In the genomic region with DNA sequence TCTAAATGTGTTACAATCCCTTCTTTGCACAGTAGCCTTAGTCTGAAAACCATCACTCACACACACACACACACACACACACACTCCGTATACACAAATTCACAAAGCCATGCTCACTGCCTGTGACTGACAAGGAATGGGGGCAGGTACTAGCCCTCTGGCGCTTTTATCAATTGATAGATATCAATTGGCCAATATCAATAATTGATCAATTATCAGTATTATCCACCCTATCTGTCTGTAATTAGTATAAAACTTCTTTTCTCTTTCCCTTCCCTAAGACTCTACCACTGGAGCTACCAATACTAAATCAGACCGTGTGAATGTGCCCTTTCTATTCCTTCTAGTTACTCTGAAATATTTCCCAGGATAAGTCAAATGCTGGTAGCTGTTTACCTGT, we compare ENCODE assay signal across 16 cellular contexts. TPM values are rescaled to one million over a fixed set of nuclear protein-coding genes. Genes with fewer than 3 reads are reported as not detected.
A peak's percentile ranks its signal among the peaks of the same experiment; 100 is the strongest.
DNase-seq lines count a peak whose midpoint lies in the region; ATAC-seq and TF ChIP-seq lines count a peak whose summit lies in the region.
"Had no signal": no experiment of that assay in that cellular context is flagged by ENCODE, and none has a peak within 500 bp of the region (broad histone marks: within the 10 kb centered on the region; RNA-seq: fewer than 3 reads in every experiment).

No MANE protein-coding gene starts in this region.

- H3K4me3 ChIP-seq in spleen: peak overlapping the region in 2 of 8 donors; percentile 19 to 91
- H3K4me3 ChIP-seq: adrenal gland, thyroid gland had no signal

- no peaks in the 10 kb centered on the region for H3K9me3 Mint-ChIP-seq in activated CD4-positive, alpha-beta T cell treated with anti-CD3 and anti-CD28 coated beads for 36 hours (ENCODE audit: low read depth)
- H3K9me3 Mint-ChIP-seq in osteocyte (ENCODE audit: unreplicated experiment): no peaks in the 10 kb centered on the region

- TF ChIP-seq POLR2A in spleen (IDR thresholded peaks at IDR 0.05): no peak

- no peaks in the 10 kb centered on the region for H3K27me3 ChIP-seq in spleen (replicated peaks in 1 of 7)
- H3K27me3 ChIP-seq: adrenal gland, pancreas, thyroid gland had no signal

- no peak for ATAC-seq in activated CD4-positive, alpha-beta T cell treated with anti-CD3 and anti-CD28 coated beads for 36 hours
- ATAC-seq: HCT116, lower lobe of right lung, pancreas had no signal

- POLR2A ChIA-PET in activated CD4-positive, alpha-beta T cell treated with anti-CD3 and anti-CD28 coated beads for 36 hours (lab: Charles Lee): no interaction called here

- H3K27ac ChIP-seq in spleen: peak overlapping the region in 1 of 8 donors; percentile 96

- 78 to 89% (median 82%) methylated on average over 3 of the region's 3 CpGs for WGBS in spleen, 5 donors

- H3K4me1 Mint-ChIP-seq in activated CD4-positive, alpha-beta T cell treated with anti-CD3 and anti-CD28 coated beads for 36 hours: peaks cover 50% of the 10 kb centered on the region
- H3K4me1 Mint-ChIP-seq in osteocyte (ENCODE audit: unreplicated experiment): peaks cover 44% of the 10 kb centered on the region

- CTCF ChIA-PET in activated CD4-positive, alpha-beta T cell treated with anti-CD3 and anti-CD28 coated beads for 36 hours (lab: Charles Lee): interaction anchor here (0.5 kb wide), 1 partner anchor 332 kb away, joined by 3 read pairs; no protein-coding TSS in a partner anchor

- DNase-seq in activated CD4-positive, alpha-beta T cell treated with anti-CD3 and anti-CD28 coated beads for 36 hours: no peak
- DNase-seq in activated CD4-positive, alpha-beta T cell treated with anti-CD3 and anti-CD28 coated beads for 48 hours: no peak
- peak; percentile 7 for DNase-seq in NCI-H69 (lab: John Stamatoyannopoulos, UW)
- DNase-seq in cerebellar cortex (ENCODE audit: low spot score): peak; percentile 13
- DNase-seq in osteocyte (ENCODE audit: extremely low spot score, unreplicated experiment): no peak
- no peak for DNase-seq in spleen
- no peak for DNase-seq in OCI-M1 (lab: John Stamatoyannopoulos, UW)
- no peak for DNase-seq in GM19238 (ENCODE audit: insufficient read length, low spot score)
- DNase-seq: adrenal gland, lower lobe of right lung, NCI-H2029 treated with DMSO at 0.1 percent for 48 hours, NCI-H526 treated with DMSO at 0.1 percent for 48 hours, pancreas, thyroid gland had no signal

- intact Hi-C loops in activated CD4-positive, alpha-beta T cell treated with anti-CD3 and anti-CD28 coated beads for 36 hours (cut with DNase I, micrococcal nuclease): no loop called here
- intact Hi-C loops in spleen (cut with DNase I; ENCODE audit: low total_unique reads): no loop called here

- no peaks in the 10 kb centered on the region for H3K36me3 Mint-ChIP-seq in activated CD4-positive, alpha-beta T cell treated with anti-CD3 and anti-CD28 coated beads for 36 hours (ENCODE audit: low read depth)
- no peaks in the 10 kb centered on the region for H3K36me3 Mint-ChIP-seq in osteocyte (ENCODE audit: unreplicated experiment)

- peak overlapping the region; percentile 77 for H3K4me3 Mint-ChIP-seq in activated CD4-positive, alpha-beta T cell treated with anti-CD3 and anti-CD28 coated beads for 36 hours
- peak overlapping the region; percentile 73 for H3K4me3 Mint-ChIP-seq in osteocyte (ENCODE audit: unreplicated experiment)

- H3K36me3 ChIP-seq in spleen: no peaks in the 10 kb centered on the region
- H3K36me3 ChIP-seq: adrenal gland, lower lobe of right lung, pancreas, thyroid gland had no signal

- H3K4me1 ChIP-seq in spleen: peaks cover 29 to 74% (median 65%) of the 10 kb centered on the region in 6 donors

- no peaks in the 10 kb centered on the region for H3K9me3 ChIP-seq in spleen
- H3K9me3 ChIP-seq: adrenal gland, lower lobe of right lung, pancreas, thyroid gland had no signal

- H3K27ac Mint-ChIP-seq in activated CD4-positive, alpha-beta T cell treated with anti-CD3 and anti-CD28 coated beads for 36 hours: no peak overlapping the region
- H3K27ac Mint-ChIP-seq in osteocyte (ENCODE audit: unreplicated experiment): peak overlapping the region; percentile 53

- TF ChIP-seq CTCF in osteocyte (IDR thresholded peaks at IDR 0.05) (no peak), spleen (IDR thresholded peaks at IDR 0.05 in 8 of 11, conservative IDR thresholded peaks at IDR 0.05 in 3 of 11) (no peak)

- no peaks in the 10 kb centered on the region for H3K27me3 Mint-ChIP-seq in activated CD4-positive, alpha-beta T cell treated with anti-CD3 and anti-CD28 coated beads for 36 hours
- no peaks in the 10 kb centered on the region for H3K27me3 Mint-ChIP-seq in osteocyte (ENCODE audit: unreplicated experiment)

RNA-seq across cellular contexts. Expression of a gene that starts 2.1 kb away (rescaled TPM):
- 10 to 100 TPM; 21.2 to 27.6 TPM for total RNA-seq in activated CD4-positive, alpha-beta T cell treated with anti-CD3 and anti-CD28 coated beads for 36 hours
- total RNA-seq in osteocyte (10.6 and 12.3 TPM in 2 replicates), spleen (10 to 100 TPM; 37.9 to 68.4 (median 59.3) TPM)
- 10 to 100 TPM in 1 of 3 donors, 1 to 10 TPM in 2; 7.6 to 14.4 (median 7.9) TPM for polyA plus RNA-seq in spleen

RNA-seq across cellular contexts. Expression of a gene that starts 8.3 kb away (rescaled TPM):
- total RNA-seq in activated CD4-positive, alpha-beta T cell treated with anti-CD3 and anti-CD28 coated beads for 36 hours: not detected
- total RNA-seq in osteocyte (not detected in 2 replicates), spleen (not detected)
- under 1 TPM in 1 of 3 donors, not detected in 2; 0.04 TPM for polyA plus RNA-seq in spleen
- total RNA-seq: adrenal gland, lower lobe of right lung, RPMI7951 had no signal

RNA-seq across cellular contexts. Expression of a gene that starts 38.3 kb away (rescaled TPM):
- total RNA-seq in activated CD4-positive, alpha-beta T cell treated with anti-CD3 and anti-CD28 coated beads for 36 hours: 100 to 1,000 TPM; 183 to 245 TPM
- 96.4 and 112 TPM in 2 replicates for total RNA-seq in osteocyte
- total RNA-seq in spleen: 100 to 1,000 TPM in 2 of 7 donors, 10 to 100 TPM in 5; 69.3 to 122 (median 83.2) TPM
- 100 to 1,000 TPM; 145 to 185 (median 166) TPM for polyA plus RNA-seq in spleen

Comparison
In these comparisons a context has a peak if more than half of its experiments do, and no peak if none do; other contexts are left out.
1. DNase-seq: peak in NCI-H69 (single experiment) and cerebellar cortex (single experiment); none in activated CD4-positive, alpha-beta T cell treated with anti-CD3 and anti-CD28 coated beads for 36 hours (single experiment), activated CD4-positive, alpha-beta T cell treated with anti-CD3 and anti-CD28 coated beads for 48 hours (single experiment), osteocyte (single experiment), spleen (single experiment), OCI-M1 (single experiment) and GM19238 (single experiment).